10 cellular contexts compared by ENCODE assay signal in genomic region chr21:26405735-26406361, GRCh38.
A peak's percentile ranks its signal among the peaks of the same experiment; 100 is the strongest.
DNase-seq lines count a peak whose midpoint lies in the region; ATAC-seq and TF ChIP-seq lines count a peak whose summit lies in the region.
"Had no signal": no experiment of that assay in that cellular context is flagged by ENCODE, and none has a peak within 500 bp of the region (broad histone marks: within the 10 kb centered on the region; RNA-seq: fewer than 3 reads in every experiment).

No MANE protein-coding gene starts in this region.

- H3K23me2 ChIP-seq in H9 (ENCODE audit: insufficient read length, low read depth, low read length, poor library complexity, severe bottlenecking): no peaks in the 10 kb centered on the region

- H4K8ac ChIP-seq in H9 (replicated peaks; ENCODE audit: insufficient read length, low read depth, low read length): no peak overlapping the region

- H3K4me1 ChIP-seq in H9 (ENCODE audit: insufficient read depth, low read length) (no peaks in the 10 kb centered on the region), heart left ventricle (peaks cover 0 to 11% (median 0%) of the 10 kb centered on the region in 12 donors)
- no peaks in the 10 kb centered on the region for H3K4me1 ChIP-seq in CD8-positive, alpha-beta T cell (ENCODE audit: insufficient read depth, low read length)

- TF ChIP-seq CTCF in BJ (IDR thresholded peaks at IDR 0.05; ENCODE audit: insufficient read depth, low read depth, low read length): no peak
- TF ChIP-seq CTCF in H9 (conservative IDR thresholded peaks at IDR 0.05): no peak
- TF ChIP-seq CTCF in CD8-positive, alpha-beta T cell (IDR thresholded peaks at IDR 0.05): no peak
- no peak for TF ChIP-seq CTCF in heart left ventricle (IDR thresholded peaks at IDR 0.05)

- no peaks in the 10 kb centered on the region for H3K36me3 ChIP-seq in BJ (ENCODE audit: control insufficient read depth, insufficient read depth, low read length)
- no peaks in the 10 kb centered on the region for H3K36me3 ChIP-seq in CD8-positive, alpha-beta T cell (ENCODE audit: insufficient read depth, low read length)
- no peaks in the 10 kb centered on the region for H3K36me3 ChIP-seq in heart left ventricle
- H3K36me3 ChIP-seq: upper lobe of left lung had no signal

- H3K27ac ChIP-seq in H9 (ENCODE audit: insufficient read length, low read depth, low read length): no peak overlapping the region
- H3K27ac ChIP-seq in CD8-positive, alpha-beta T cell (ENCODE audit: low read depth, low read length): no peak overlapping the region
- no peak overlapping the region for H3K27ac ChIP-seq in heart left ventricle
- H3K27ac ChIP-seq: upper lobe of left lung had no signal

- CTCF ChIA-PET in BJ (lab: Yijun Ruan, JAX): interaction anchor here (1.2 to 2.3 kb wide), 2 partner anchors 15 to 18 kb away, joined by 3 to 5 read pairs; no protein-coding TSS in a partner anchor
- CTCF ChIA-PET in CD8-positive, alpha-beta T cell (lab: Charles Lee): no interaction called here

- no peak overlapping the region for H3K18ac ChIP-seq in H9 (ENCODE audit: insufficient read length, low read depth, low read length)

- H4K5ac ChIP-seq in H9 (ENCODE audit: insufficient read length, low read depth, low read length): no peak overlapping the region

- no peak overlapping the region for H2BK20ac ChIP-seq in H9 (ENCODE audit: low read depth, low read length, poor library complexity, severe bottlenecking)

- H4K91ac ChIP-seq in H9 (ENCODE audit: insufficient read length, low read depth, low read length): no peak overlapping the region

- no peaks in the 10 kb centered on the region for H4K20me1 ChIP-seq in H9 (ENCODE audit: control insufficient read depth, insufficient read depth, insufficient read length)

- no peak overlapping the region for H2BK120ac ChIP-seq in H9 (ENCODE audit: low read depth, low read length, poor library complexity, severe bottlenecking)

- H3K79me2 ChIP-seq in H9 (ENCODE audit: insufficient read depth, low read length): no peaks in the 10 kb centered on the region

- peak overlapping the region; percentile 1 for H3K4me3 ChIP-seq in BJ (ENCODE audit: low read depth, low read length)
- H3K4me3 ChIP-seq in CD8-positive, alpha-beta T cell (ENCODE audit: low read depth, low read length): no peak overlapping the region
- H3K4me3 ChIP-seq in heart left ventricle: no peak overlapping the region
- H3K4me3 ChIP-seq: upper lobe of left lung had no signal

- no peak overlapping the region for H3K56ac ChIP-seq in H9 (ENCODE audit: insufficient read length, low read depth, low read length)

- H3K27me3 ChIP-seq in BJ (ENCODE audit: control insufficient read depth, insufficient read depth, low read length) (no peaks in the 10 kb centered on the region; the same call in 1 of the 2 replicates), H9 (ENCODE audit: insufficient read depth, low read length) (no peaks in the 10 kb centered on the region), heart left ventricle (no peaks in the 10 kb centered on the region)
- no peaks in the 10 kb centered on the region for H3K27me3 ChIP-seq in CD8-positive, alpha-beta T cell (ENCODE audit: insufficient read depth, low read length)
- H3K27me3 ChIP-seq: upper lobe of left lung had no signal

- H3K4me3 Mint-ChIP-seq in H9: no peak overlapping the region
- H3K4me3 Mint-ChIP-seq in T-helper 2 cell treated with Interferon-gamma antibody and Interleukin-4, amounts not matched to agents 5 μg/mL and 100 μg/mL, for 36 hours: peak overlapping the region; percentile 72
- no peak overlapping the region for H3K4me3 Mint-ChIP-seq in CD8-positive, alpha-beta T cell
- H3K4me3 Mint-ChIP-seq: IgD-negative memory B cell had no signal

- H3K9me3 ChIP-seq in H9 (ENCODE audit: control insufficient read depth, low read depth, low read length) (no peaks in the 10 kb centered on the region), heart left ventricle (peaks cover 0 to 3% (median 0%) of the 10 kb centered on the region in 12 donors)
- H3K9me3 ChIP-seq in CD8-positive, alpha-beta T cell (ENCODE audit: low read length): no peaks in the 10 kb centered on the region
- H3K9me3 ChIP-seq: upper lobe of left lung had no signal

- H2BK5ac ChIP-seq in H9 (ENCODE audit: insufficient read length, low read length): no peak overlapping the region

- H2AK5ac ChIP-seq in H9 (ENCODE audit: insufficient read length, low read length): no peak overlapping the region

- H2BK15ac ChIP-seq in H9 (ENCODE audit: low read depth, low read length): no peak overlapping the region

- H3K9ac ChIP-seq in H9 (ENCODE audit: extremely low read depth, insufficient read length, low read length): no peak overlapping the region

- H3K14ac ChIP-seq in H9 (ENCODE audit: insufficient read depth, low read length): no peak overlapping the region

- H3K79me1 ChIP-seq in H9 (ENCODE audit: insufficient read depth, low read depth, low read length, poor library complexity, severe bottlenecking): no peaks in the 10 kb centered on the region

- peak overlapping the region in 1 of 3 experiments; percentile 37; a peak in 1 of 7 replicates for H3K27ac Mint-ChIP-seq in H9
- peak overlapping the region; percentile 66 for H3K27ac Mint-ChIP-seq in T-helper 2 cell treated with Interferon-gamma antibody and Interleukin-4, amounts not matched to agents 5 μg/mL and 100 μg/mL, for 36 hours
- no peak overlapping the region for H3K27ac Mint-ChIP-seq in CD8-positive, alpha-beta T cell
- H3K27ac Mint-ChIP-seq: IgD-negative memory B cell had no signal

- no peak overlapping the region for H3K4ac ChIP-seq in H9 (ENCODE audit: low read depth, low read length)

- POLR2A ChIA-PET in BJ (lab: Charles Lee): no interaction called here
- POLR2A ChIA-PET in CD8-positive, alpha-beta T cell (lab: Charles Lee): no interaction called here

- H3K4me1 Mint-ChIP-seq in H9: peaks cover 12 to 17% of the 10 kb centered on the region in 2 experiments
- peaks cover 24% of the 10 kb centered on the region for H3K4me1 Mint-ChIP-seq in T-helper 2 cell treated with Interferon-gamma antibody and Interleukin-4, amounts not matched to agents 5 μg/mL and 100 μg/mL, for 36 hours (ENCODE audit: low read depth)
- H3K4me1 Mint-ChIP-seq in CD8-positive, alpha-beta T cell (ENCODE audit: low read depth): peaks cover 3% of the 10 kb centered on the region

- no peak for TF ChIP-seq POLR2A in heart left ventricle (IDR thresholded peaks at IDR 0.05)

- DNase-seq in BJ (ENCODE audit: low read depth): no peak
- DNase-seq in H9: peak; percentile 36
- peak; percentile 39 for DNase-seq in T-helper 2 cell treated with Interferon-gamma antibody and Interleukin-4, amounts not matched to agents 5 μg/mL and 100 μg/mL, for 36 hours (ENCODE audit: low spot score)
- DNase-seq in iPS DF 4.7 (ENCODE audit: extremely low read depth, low spot score): peak; percentile 1
- no peak for DNase-seq in CD8-positive, alpha-beta T cell
- DNase-seq in heart left ventricle: no peak

- H3K4me2 ChIP-seq in H9 (ENCODE audit: insufficient read depth, insufficient read length, low read length): no peak overlapping the region

- H3K9me3 Mint-ChIP-seq in H9: no peaks in the 10 kb centered on the region; a peak in 1 of 5 replicates
- H3K9me3 Mint-ChIP-seq in T-helper 2 cell treated with Interferon-gamma antibody and Interleukin-4, amounts not matched to agents 5 μg/mL and 100 μg/mL, for 36 hours: peaks cover 3% of the 10 kb centered on the region
- no peaks in the 10 kb centered on the region for H3K9me3 Mint-ChIP-seq in CD8-positive, alpha-beta T cell

- WGBS in H9 (ENCODE audit: extremely low coverage, insufficient read length, low lambda C conversion rate): no CpG with 5 or more reads among the region's 9 CpGs
- WGBS in heart left ventricle, 4 donors: 71 to 81% (median 77%) methylated on average over 7 to 9 of the region's 9 CpGs

- H2BK12ac ChIP-seq in H9 (ENCODE audit: insufficient read length, low read depth, low read length): no peak overlapping the region

- ATAC-seq in CD8-positive, alpha-beta T cell: no peak
- no peak for ATAC-seq in GM18907 (IDR thresholded peaks at IDR 0.05; ENCODE audit: unreplicated experiment)
- ATAC-seq in heart left ventricle: no peak
- no peak for ATAC-seq in GM21528 (IDR thresholded peaks at IDR 0.05; ENCODE audit: low FRiP score, unreplicated experiment)

- H3K23ac ChIP-seq in H9 (ENCODE audit: insufficient read length, low read depth, low read length): no peak overlapping the region

- H3K27me3 Mint-ChIP-seq in H9 (ENCODE audit: low read depth): no peaks in the 10 kb centered on the region
- no peaks in the 10 kb centered on the region for H3K27me3 Mint-ChIP-seq in T-helper 2 cell treated with Interferon-gamma antibody and Interleukin-4, amounts not matched to agents 5 μg/mL and 100 μg/mL, for 36 hours (ENCODE audit: low read depth)
- no peaks in the 10 kb centered on the region for H3K27me3 Mint-ChIP-seq in CD8-positive, alpha-beta T cell (ENCODE audit: low read depth)
- H3K27me3 Mint-ChIP-seq: IgD-negative memory B cell had no signal

- H3T11ph ChIP-seq in H9 (ENCODE audit: low read length): no peak overlapping the region

- intact Hi-C loops in CD8-positive, alpha-beta T cell (cut with DNase I, micrococcal nuclease): no loop called here
- intact Hi-C loops in heart left ventricle (cut with DNase I): loop anchor here in 3 of 10 donors (5.0 to 10.0 kb wide), 3 partner anchors 69 to 169 kb away; partner anchors contain the start of gene CYYR1 (in 3 of the 3)

- H3K36me3 Mint-ChIP-seq in H9 (ENCODE audit: insufficient read depth in 1 of 3, low read depth in 3 of 3): peaks cover 0 to 4% (median 0%) of the 10 kb centered on the region in 3 experiments; a peak in 2 of 7 replicates
- H3K36me3 Mint-ChIP-seq in T-helper 2 cell treated with Interferon-gamma antibody and Interleukin-4, amounts not matched to agents 5 μg/mL and 100 μg/mL, for 36 hours (ENCODE audit: low read depth): no peaks in the 10 kb centered on the region
- no peaks in the 10 kb centered on the region for H3K36me3 Mint-ChIP-seq in CD8-positive, alpha-beta T cell
- H3K36me3 Mint-ChIP-seq: IgD-negative memory B cell had no signal

- H2AFZ ChIP-seq in H9 (ENCODE audit: low read length): no peak overlapping the region

Comparison
In these comparisons a context has a peak if more than half of its experiments do, and no peak if none do; other contexts are left out.
1. DNase-seq: peak in H9 (single experiment), T-helper 2 cell treated with Interferon-gamma antibody and Interleukin-4, amounts not matched to agents 5 μg/mL and 100 μg/mL, for 36 hours (single experiment) and iPS DF 4.7 (single experiment); none in BJ (single experiment), CD8-positive, alpha-beta T cell (0 of 7) and heart left ventricle (0 of 5).